Comparison of ENCODE assay signal across 24 cellular contexts in the genomic region with DNA sequence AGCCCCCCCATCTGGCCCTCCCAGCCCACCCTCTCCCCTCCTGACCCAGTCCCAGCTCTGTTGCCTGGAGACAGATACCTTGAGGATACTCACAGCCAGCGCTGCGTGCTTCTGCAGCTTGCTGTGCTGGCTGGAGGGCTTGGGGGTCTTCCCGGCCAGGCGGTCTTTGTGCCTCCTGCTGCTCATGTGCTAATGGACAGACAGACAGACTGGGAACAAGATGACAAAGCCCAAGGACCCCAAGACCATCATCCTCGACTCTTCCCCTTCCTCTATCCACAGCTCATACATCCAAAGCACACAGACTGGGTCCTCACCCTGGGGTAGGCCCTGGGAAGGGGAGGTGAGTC.
"Had no signal": no experiment of that assay in that cellular context is flagged by ENCODE, and none has a peak within 500 bp of the region (broad histone marks: within the 10 kb centered on the region; RNA-seq: fewer than 3 reads in every experiment).

No MANE protein-coding gene starts in this region.

- H3K27me3 Mint-ChIP-seq: activated CD4-positive, alpha-beta memory T cell treated with anti-CD3 and anti-CD28 coated beads, Interleukin-2, amount 10 ng/mL, durations not matched to agents 7 days and 5 days; activated CD4-positive, alpha-beta T cell treated with anti-CD3 and anti-CD28 coated beads, Interleukin-2, amount 10 ng/mL, durations not matched to agents 24 days and 14 days; activated naive CD4-positive, alpha-beta T cell treated with anti-CD3 and anti-CD28 coated beads, Interleukin-2, amount 50 U/mL, for 24 hours had no signal

- H3K4me3 ChIP-seq: body of pancreas, esophagus muscularis mucosa, left ventricle myocardium inferior, upper lobe of right lung had no signal

- H3K27me3 ChIP-seq: body of pancreas, upper lobe of right lung had no signal

- H3K4me3 Mint-ChIP-seq: activated CD4-positive, alpha-beta memory T cell treated with anti-CD3 and anti-CD28 coated beads, Interleukin-2, amount 10 ng/mL, durations not matched to agents 7 days and 5 days; activated CD4-positive, alpha-beta T cell treated with anti-CD3 and anti-CD28 coated beads, Interleukin-2, amount 10 ng/mL, durations not matched to agents 24 days and 14 days; activated CD8-positive, alpha-beta memory T cell treated with anti-CD3 and anti-CD28 coated beads, Interleukin-2, amount 10 ng/mL, durations not matched to agents 7 days and 5 days; activated naive CD4-positive, alpha-beta T cell treated with anti-CD3 and anti-CD28 coated beads, Interleukin-2, amount 50 U/mL, for 24 hours; effector memory CD8-positive, alpha-beta T cell; mesothelial cell of epicardium; naive thymus-derived CD8-positive, alpha-beta T cell had no signal

- ATAC-seq: activated CD4-positive, CD25-positive, alpha-beta regulatory T cell treated with anti-CD3 and anti-CD28 coated beads, Interleukin-2, amount 50 U/mL, for 24 hours; activated CD8-positive, alpha-beta memory T cell treated with anti-CD3 and anti-CD28 coated beads, Interleukin-2, amount 10 ng/mL, durations not matched to agents 7 days and 5 days; body of pancreas; effector memory CD8-positive, alpha-beta T cell; naive thymus-derived CD8-positive, alpha-beta T cell; stimulated activated naive CD8-positive, alpha-beta T cell treated with anti-CD3 and anti-CD28 coated beads, Interleukin-15, Interleukin-2, amounts not matched to agents 100 U/mL and 50 U/mL, for 24 hours; upper lobe of right lung had no signal

- H3K27ac ChIP-seq: body of pancreas, esophagus muscularis mucosa, left ventricle myocardium inferior, upper lobe of right lung, VCaP had no signal

- H3K27ac Mint-ChIP-seq: activated CD4-positive, alpha-beta memory T cell treated with anti-CD3 and anti-CD28 coated beads, Interleukin-2, amount 10 ng/mL, durations not matched to agents 7 days and 5 days; activated CD4-positive, alpha-beta T cell treated with anti-CD3 and anti-CD28 coated beads, Interleukin-2, amount 10 ng/mL, durations not matched to agents 24 days and 14 days; activated CD8-positive, alpha-beta memory T cell treated with anti-CD3 and anti-CD28 coated beads, Interleukin-2, amount 10 ng/mL, durations not matched to agents 7 days and 5 days; activated naive CD4-positive, alpha-beta T cell treated with anti-CD3 and anti-CD28 coated beads, Interleukin-2, amount 50 U/mL, for 24 hours; effector memory CD8-positive, alpha-beta T cell; naive thymus-derived CD8-positive, alpha-beta T cell; progenitor cell of endocrine pancreas had no signal

- H3K9me3 ChIP-seq: body of pancreas, esophagus muscularis mucosa, left ventricle myocardium inferior, upper lobe of right lung had no signal

- H3K9me3 Mint-ChIP-seq: activated CD4-positive, alpha-beta memory T cell treated with anti-CD3 and anti-CD28 coated beads, Interleukin-2, amount 10 ng/mL, durations not matched to agents 7 days and 5 days; activated CD4-positive, alpha-beta T cell treated with anti-CD3 and anti-CD28 coated beads, Interleukin-2, amount 10 ng/mL, durations not matched to agents 24 days and 14 days; activated naive CD4-positive, alpha-beta T cell treated with anti-CD3 and anti-CD28 coated beads, Interleukin-2, amount 50 U/mL, for 24 hours; effector memory CD8-positive, alpha-beta T cell; mesothelial cell of epicardium; naive thymus-derived CD8-positive, alpha-beta T cell had no signal

- DNase-seq: activated CD4-positive, alpha-beta memory T cell treated with anti-CD3 and anti-CD28 coated beads, Interleukin-2, amount 10 ng/mL, durations not matched to agents 7 days and 5 days; activated CD4-positive, alpha-beta T cell treated with anti-CD3 and anti-CD28 coated beads, Interleukin-2, amount 10 ng/mL, durations not matched to agents 24 days and 14 days; activated CD8-positive, alpha-beta memory T cell treated with anti-CD3 and anti-CD28 coated beads, Interleukin-2, amount 10 ng/mL, durations not matched to agents 7 days and 5 days; activated gamma-delta T cell treated with Interleukin-2 at 50 U/mL for 16 hours; activated T-cell treated with anti-CD3 and anti-CD28 coated beads for 4 hours; anterior cingulate cortex; body of pancreas; dermis blood vessel endothelial cell; effector memory CD8-positive, alpha-beta T cell; hippocampal formation; left ventricle myocardium inferior; mammary epithelial cell; naive thymus-derived CD8-positive, alpha-beta T cell; stimulated activated CD4-positive, alpha-beta T cell treated with anti-CD3 and anti-CD28 coated beads, Interleukin-12 subunit alpha, Interleukin-12 subunit beta, amount 100 ng/mL, for 4 hours; stimulated activated CD4-positive, alpha-beta T cell treated with anti-CD3 and anti-CD28 coated beads, Interleukin-4, amount 100 ng/mL, for 4 hours; stimulated activated naive CD8-positive, alpha-beta T cell treated with anti-CD3 and anti-CD28 coated beads, Interleukin-15, Interleukin-2, amounts not matched to agents 100 U/mL and 50 U/mL, for 24 hours; T-helper 2 cell; upper lobe of right lung had no signal
